Comparison of ENCODE assay signal across 1 cellular context in the genomic region with DNA sequence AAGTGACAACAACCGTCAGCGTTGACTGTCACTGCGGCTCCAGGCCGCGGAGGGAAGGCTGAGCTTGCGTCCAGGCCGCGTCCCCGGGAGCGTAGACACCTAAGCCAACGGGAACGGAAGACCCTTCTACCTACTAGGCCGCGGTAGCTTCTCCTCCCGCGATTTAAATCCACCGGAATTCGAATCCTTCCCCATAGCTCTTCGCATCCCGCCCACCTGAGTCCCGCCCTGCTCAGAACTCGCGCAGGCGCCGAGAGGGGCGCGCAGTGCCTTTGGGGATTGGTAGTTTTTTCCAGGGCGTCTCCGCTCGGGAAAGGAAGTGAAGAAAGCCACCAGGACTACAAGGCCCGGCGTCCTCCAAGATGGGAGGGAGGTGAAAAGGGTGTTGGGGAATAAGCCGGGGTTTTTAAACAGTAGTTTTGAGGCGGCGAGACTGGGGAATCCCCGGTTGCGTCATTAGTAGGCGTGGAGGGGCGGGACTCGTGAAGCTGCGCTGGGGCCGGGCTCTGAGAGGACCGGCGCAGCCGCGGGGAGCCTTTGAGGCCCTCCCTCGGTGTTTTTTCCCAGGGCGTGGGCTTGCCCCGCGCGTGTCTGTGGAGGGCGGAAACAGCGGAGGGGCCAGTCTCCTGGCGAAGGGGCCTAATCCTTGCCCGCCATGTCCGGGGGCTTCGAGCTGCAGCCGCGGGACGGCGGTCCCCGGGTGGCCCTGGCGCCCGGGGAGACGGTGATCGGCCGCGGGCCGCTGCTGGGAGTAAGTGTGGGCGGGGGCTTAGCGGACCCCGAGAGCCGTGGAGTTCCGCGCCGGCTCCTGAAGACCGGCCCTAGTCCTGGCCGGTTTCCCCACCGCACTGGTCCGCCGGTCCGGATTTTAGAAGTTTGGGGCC.
TF ChIP-seq lines count a peak whose summit lies in the region.

A gene with protein sequence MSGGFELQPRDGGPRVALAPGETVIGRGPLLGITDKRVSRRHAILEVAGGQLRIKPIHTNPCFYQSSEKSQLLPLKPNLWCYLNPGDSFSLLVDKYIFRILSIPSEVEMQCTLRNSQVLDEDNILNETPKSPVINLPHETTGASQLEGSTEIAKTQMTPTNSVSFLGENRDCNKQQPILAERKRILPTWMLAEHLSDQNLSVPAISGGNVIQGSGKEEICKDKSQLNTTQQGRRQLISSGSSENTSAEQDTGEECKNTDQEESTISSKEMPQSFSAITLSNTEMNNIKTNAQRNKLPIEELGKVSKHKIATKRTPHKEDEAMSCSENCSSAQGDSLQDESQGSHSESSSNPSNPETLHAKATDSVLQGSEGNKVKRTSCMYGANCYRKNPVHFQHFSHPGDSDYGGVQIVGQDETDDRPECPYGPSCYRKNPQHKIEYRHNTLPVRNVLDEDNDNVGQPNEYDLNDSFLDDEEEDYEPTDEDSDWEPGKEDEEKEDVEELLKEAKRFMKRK (plus strand): TSS at position 509 of the 884 bp plus-strand sequence. CDS start 147 bp downstream, at position 656.
A gene with protein sequence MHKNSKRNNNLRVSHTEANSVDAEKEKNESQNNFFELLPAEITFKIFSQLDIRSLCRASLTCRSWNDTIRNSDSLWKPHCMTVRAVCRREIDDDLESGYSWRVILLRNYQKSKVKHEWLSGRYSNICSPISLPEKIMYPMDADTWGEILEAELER (minus strand): TSS at position 218 of the 884 bp plus-strand sequence. CDS start 2,149 bp downstream, outside the sequence.

TF ChIP-seq in H1, 55 proteins besides CTCF, POLR2A, EP300 and RAD21 (continued from another document and continues in another):
- no peak for TF ChIP-seq TEAD4 (IDR thresholded peaks at IDR 0.05; ENCODE audit: low read depth, low read length)
- TF ChIP-seq KDM4A (IDR thresholded peaks at IDR 0.05; ENCODE audit: low read depth, low read length, severe bottlenecking): peak; percentile 89
- no peak for TF ChIP-seq SRF (IDR thresholded peaks at IDR 0.05; ENCODE audit: low read depth, low read length)
- TF ChIP-seq CHD1 (IDR thresholded peaks at IDR 0.05; ENCODE audit: low read depth, low read length): no peak
- TF ChIP-seq NANOG (IDR thresholded peaks at IDR 0.05; ENCODE audit: insufficient read depth, low read depth, low read length, poor library complexity, severe bottlenecking): peak; percentile 72
- TF ChIP-seq TAF7 (optimal IDR thresholded peaks at IDR 0.05; ENCODE audit: borderline replicate concordance, low read depth, low read length): no peak
- TF ChIP-seq BACH1 (IDR thresholded peaks at IDR 0.05; ENCODE audit: low read length): peak; percentile 85
- peak; percentile 91 for TF ChIP-seq PHF8 (conservative IDR thresholded peaks at IDR 0.05; ENCODE audit: low read depth, low read length)
- TF ChIP-seq KDM5A (IDR thresholded peaks at IDR 0.05; ENCODE audit: low read length): 0 out of 2 replicates have a peak, but pooled peaks have one; percentile 32
- TF ChIP-seq GTF2F1 (IDR thresholded peaks at IDR 0.05; ENCODE audit: borderline replicate concordance, low read depth, low read length): no peak
- no peak for TF ChIP-seq ZNF274 (IDR thresholded peaks at IDR 0.05; ENCODE audit: borderline replicate concordance, extremely low read depth, low read length)
- peak; percentile 50 for TF ChIP-seq CTBP2 (IDR thresholded peaks at IDR 0.05; ENCODE audit: borderline replicate concordance, insufficient read depth, insufficient read length, low read length)
- peak; percentile 89 to 93; a peak in 2 of 4 replicates for TF ChIP-seq HDAC2 (IDR thresholded peaks at IDR 0.05; ENCODE audit: borderline replicate concordance in 1 of 2, low read depth in 2 of 2, low read length in 2 of 2)
- no peak for TF ChIP-seq MAFK (IDR thresholded peaks at IDR 0.05; ENCODE audit: low read depth, low read length)
- peak; percentile 75 for TF ChIP-seq NRF1 (IDR thresholded peaks at IDR 0.05; ENCODE audit: low read depth, low read length)
- no peak for TF ChIP-seq CBX5 (IDR thresholded peaks at IDR 0.05; ENCODE audit: low read depth, low read length)
- no peak for TF ChIP-seq SP2 (IDR thresholded peaks at IDR 0.05; ENCODE audit: low read length)
- no peak for TF ChIP-seq GABPA (IDR thresholded peaks at IDR 0.05; ENCODE audit: borderline replicate concordance, insufficient read depth, low read length)
- TF ChIP-seq RBBP5 (IDR thresholded peaks at IDR 0.05; ENCODE audit: borderline replicate concordance, low read depth, low read length): peak; percentile 95
- TF ChIP-seq SUZ12 (IDR thresholded peaks at IDR 0.05; ENCODE audit: low read length): no peak
- TF ChIP-seq, protein P1, sequence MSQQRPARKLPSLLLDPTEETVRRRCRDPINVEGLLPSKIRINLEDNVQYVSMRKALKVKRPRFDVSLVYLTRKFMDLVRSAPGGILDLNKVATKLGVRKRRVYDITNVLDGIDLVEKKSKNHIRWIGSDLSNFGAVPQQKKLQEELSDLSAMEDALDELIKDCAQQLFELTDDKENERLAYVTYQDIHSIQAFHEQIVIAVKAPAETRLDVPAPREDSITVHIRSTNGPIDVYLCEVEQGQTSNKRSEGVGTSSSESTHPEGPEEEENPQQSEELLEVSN (IDR thresholded peaks at IDR 0.05): no peak; the same call in 1 of the 2 replicates
- TF ChIP-seq USF2 (IDR thresholded peaks at IDR 0.05; ENCODE audit: low read length): 0 out of 2 replicates have a peak, but pooled peaks have one; percentile 2
- 0 out of 2 replicates have a peak, but pooled peaks have one; percentile 38 for TF ChIP-seq SP1 (IDR thresholded peaks at IDR 0.05; ENCODE audit: low read depth, low read length)
- TF ChIP-seq CHD2 (IDR thresholded peaks at IDR 0.05; ENCODE audit: low read length): 0 out of 2 replicates have a peak, but pooled peaks have one; percentile 16
- TF ChIP-seq, protein P2, sequence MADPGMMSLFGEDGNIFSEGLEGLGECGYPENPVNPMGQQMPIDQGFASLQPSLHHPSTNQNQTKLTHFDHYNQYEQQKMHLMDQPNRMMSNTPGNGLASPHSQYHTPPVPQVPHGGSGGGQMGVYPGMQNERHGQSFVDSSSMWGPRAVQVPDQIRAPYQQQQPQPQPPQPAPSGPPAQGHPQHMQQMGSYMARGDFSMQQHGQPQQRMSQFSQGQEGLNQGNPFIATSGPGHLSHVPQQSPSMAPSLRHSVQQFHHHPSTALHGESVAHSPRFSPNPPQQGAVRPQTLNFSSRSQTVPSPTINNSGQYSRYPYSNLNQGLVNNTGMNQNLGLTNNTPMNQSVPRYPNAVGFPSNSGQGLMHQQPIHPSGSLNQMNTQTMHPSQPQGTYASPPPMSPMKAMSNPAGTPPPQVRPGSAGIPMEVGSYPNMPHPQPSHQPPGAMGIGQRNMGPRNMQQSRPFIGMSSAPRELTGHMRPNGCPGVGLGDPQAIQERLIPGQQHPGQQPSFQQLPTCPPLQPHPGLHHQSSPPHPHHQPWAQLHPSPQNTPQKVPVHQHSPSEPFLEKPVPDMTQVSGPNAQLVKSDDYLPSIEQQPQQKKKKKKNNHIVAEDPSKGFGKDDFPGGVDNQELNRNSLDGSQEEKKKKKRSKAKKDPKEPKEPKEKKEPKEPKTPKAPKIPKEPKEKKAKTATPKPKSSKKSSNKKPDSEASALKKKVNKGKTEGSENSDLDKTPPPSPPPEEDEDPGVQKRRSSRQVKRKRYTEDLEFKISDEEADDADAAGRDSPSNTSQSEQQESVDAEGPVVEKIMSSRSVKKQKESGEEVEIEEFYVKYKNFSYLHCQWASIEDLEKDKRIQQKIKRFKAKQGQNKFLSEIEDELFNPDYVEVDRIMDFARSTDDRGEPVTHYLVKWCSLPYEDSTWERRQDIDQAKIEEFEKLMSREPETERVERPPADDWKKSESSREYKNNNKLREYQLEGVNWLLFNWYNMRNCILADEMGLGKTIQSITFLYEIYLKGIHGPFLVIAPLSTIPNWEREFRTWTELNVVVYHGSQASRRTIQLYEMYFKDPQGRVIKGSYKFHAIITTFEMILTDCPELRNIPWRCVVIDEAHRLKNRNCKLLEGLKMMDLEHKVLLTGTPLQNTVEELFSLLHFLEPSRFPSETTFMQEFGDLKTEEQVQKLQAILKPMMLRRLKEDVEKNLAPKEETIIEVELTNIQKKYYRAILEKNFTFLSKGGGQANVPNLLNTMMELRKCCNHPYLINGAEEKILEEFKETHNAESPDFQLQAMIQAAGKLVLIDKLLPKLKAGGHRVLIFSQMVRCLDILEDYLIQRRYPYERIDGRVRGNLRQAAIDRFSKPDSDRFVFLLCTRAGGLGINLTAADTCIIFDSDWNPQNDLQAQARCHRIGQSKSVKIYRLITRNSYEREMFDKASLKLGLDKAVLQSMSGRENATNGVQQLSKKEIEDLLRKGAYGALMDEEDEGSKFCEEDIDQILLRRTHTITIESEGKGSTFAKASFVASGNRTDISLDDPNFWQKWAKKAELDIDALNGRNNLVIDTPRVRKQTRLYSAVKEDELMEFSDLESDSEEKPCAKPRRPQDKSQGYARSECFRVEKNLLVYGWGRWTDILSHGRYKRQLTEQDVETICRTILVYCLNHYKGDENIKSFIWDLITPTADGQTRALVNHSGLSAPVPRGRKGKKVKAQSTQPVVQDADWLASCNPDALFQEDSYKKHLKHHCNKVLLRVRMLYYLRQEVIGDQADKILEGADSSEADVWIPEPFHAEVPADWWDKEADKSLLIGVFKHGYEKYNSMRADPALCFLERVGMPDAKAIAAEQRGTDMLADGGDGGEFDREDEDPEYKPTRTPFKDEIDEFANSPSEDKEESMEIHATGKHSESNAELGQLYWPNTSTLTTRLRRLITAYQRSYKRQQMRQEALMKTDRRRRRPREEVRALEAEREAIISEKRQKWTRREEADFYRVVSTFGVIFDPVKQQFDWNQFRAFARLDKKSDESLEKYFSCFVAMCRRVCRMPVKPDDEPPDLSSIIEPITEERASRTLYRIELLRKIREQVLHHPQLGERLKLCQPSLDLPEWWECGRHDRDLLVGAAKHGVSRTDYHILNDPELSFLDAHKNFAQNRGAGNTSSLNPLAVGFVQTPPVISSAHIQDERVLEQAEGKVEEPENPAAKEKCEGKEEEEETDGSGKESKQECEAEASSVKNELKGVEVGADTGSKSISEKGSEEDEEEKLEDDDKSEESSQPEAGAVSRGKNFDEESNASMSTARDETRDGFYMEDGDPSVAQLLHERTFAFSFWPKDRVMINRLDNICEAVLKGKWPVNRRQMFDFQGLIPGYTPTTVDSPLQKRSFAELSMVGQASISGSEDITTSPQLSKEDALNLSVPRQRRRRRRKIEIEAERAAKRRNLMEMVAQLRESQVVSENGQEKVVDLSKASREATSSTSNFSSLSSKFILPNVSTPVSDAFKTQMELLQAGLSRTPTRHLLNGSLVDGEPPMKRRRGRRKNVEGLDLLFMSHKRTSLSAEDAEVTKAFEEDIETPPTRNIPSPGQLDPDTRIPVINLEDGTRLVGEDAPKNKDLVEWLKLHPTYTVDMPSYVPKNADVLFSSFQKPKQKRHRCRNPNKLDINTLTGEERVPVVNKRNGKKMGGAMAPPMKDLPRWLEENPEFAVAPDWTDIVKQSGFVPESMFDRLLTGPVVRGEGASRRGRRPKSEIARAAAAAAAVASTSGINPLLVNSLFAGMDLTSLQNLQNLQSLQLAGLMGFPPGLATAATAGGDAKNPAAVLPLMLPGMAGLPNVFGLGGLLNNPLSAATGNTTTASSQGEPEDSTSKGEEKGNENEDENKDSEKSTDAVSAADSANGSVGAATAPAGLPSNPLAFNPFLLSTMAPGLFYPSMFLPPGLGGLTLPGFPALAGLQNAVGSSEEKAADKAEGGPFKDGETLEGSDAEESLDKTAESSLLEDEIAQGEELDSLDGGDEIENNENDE (IDR thresholded peaks at IDR 0.05; ENCODE audit: insufficient replicate concordance, low read length): no peak
- peak; percentile 100 for TF ChIP-seq SAP30 (IDR thresholded peaks at IDR 0.05; ENCODE audit: insufficient read depth, insufficient replicate concordance, low read length)
- no peak for TF ChIP-seq HDAC6 (IDR thresholded peaks at IDR 0.05; ENCODE audit: low read depth, low read length)
- TF ChIP-seq TCF12 (IDR thresholded peaks at IDR 0.05; ENCODE audit: low read depth, low read length): no peak
- TF ChIP-seq JUN (IDR thresholded peaks at IDR 0.05; ENCODE audit: low read depth, low read length): no peak
- TF ChIP-seq, protein P3, sequence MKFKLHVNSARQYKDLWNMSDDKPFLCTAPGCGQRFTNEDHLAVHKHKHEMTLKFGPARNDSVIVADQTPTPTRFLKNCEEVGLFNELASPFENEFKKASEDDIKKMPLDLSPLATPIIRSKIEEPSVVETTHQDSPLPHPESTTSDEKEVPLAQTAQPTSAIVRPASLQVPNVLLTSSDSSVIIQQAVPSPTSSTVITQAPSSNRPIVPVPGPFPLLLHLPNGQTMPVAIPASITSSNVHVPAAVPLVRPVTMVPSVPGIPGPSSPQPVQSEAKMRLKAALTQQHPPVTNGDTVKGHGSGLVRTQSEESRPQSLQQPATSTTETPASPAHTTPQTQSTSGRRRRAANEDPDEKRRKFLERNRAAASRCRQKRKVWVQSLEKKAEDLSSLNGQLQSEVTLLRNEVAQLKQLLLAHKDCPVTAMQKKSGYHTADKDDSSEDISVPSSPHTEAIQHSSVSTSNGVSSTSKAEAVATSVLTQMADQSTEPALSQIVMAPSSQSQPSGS (IDR thresholded peaks at IDR 0.05; ENCODE audit: low read length): peak; percentile 65; the same call in 1 of the 2 replicates
- no peak for TF ChIP-seq SP4 (IDR thresholded peaks at IDR 0.05; ENCODE audit: low read length)
- TF ChIP-seq EGR1 (IDR thresholded peaks at IDR 0.05; ENCODE audit: borderline replicate concordance, low read depth, low read length): no peak
- no peak for TF ChIP-seq RNF2 (IDR thresholded peaks at IDR 0.05; ENCODE audit: borderline replicate concordance, low read depth, low read length, missing control alignments, poor library complexity, severe bottlenecking)
- no peak for TF ChIP-seq BCL11A (IDR thresholded peaks at IDR 0.05; ENCODE audit: low read depth in 2 of 2, low read length in 2 of 2)
- TF ChIP-seq RFX5 (IDR thresholded peaks at IDR 0.05; ENCODE audit: borderline replicate concordance, low read depth, low read length): no peak
- TF ChIP-seq CBX8 (IDR thresholded peaks at IDR 0.05; ENCODE audit: borderline replicate concordance, low read depth, low read length): no peak
- peak; percentile 92 for TF ChIP-seq ASH2L (IDR thresholded peaks at IDR 0.05; ENCODE audit: low read length)
- TF ChIP-seq POU5F1 (IDR thresholded peaks at IDR 0.05; ENCODE audit: low read depth, low read length): no peak
- TF ChIP-seq SIX5 (IDR thresholded peaks at IDR 0.05; ENCODE audit: low read depth, low read length): peak; percentile 91
- no peak for TF ChIP-seq SIRT6 (IDR thresholded peaks at IDR 0.05; ENCODE audit: low read length)
- no peak for TF ChIP-seq FOSL1 (IDR thresholded peaks at IDR 0.05; ENCODE audit: insufficient read depth, low read depth, low read length)
- no peak for TF ChIP-seq KDM1A (IDR thresholded peaks at IDR 0.05; ENCODE audit: borderline replicate concordance, low read length)
- peak; percentile 92 to 93; a peak in 3 of 4 replicates for TF ChIP-seq SIN3A (conservative IDR thresholded peaks at IDR 0.05 in 1 of 2, IDR thresholded peaks at IDR 0.05 in 1 of 2; ENCODE audit: low read depth in 1 of 2, low read length in 2 of 2)
- TF ChIP-seq YY1 (IDR thresholded peaks at IDR 0.05; ENCODE audit: low read depth, low read length): no peak
- TF ChIP-seq MAX (IDR thresholded peaks at IDR 0.05): no peak
- TF ChIP-seq TAF1 (IDR thresholded peaks at IDR 0.05; ENCODE audit: low read depth, low read length): peak; percentile 76
